In the genomic region with DNA sequence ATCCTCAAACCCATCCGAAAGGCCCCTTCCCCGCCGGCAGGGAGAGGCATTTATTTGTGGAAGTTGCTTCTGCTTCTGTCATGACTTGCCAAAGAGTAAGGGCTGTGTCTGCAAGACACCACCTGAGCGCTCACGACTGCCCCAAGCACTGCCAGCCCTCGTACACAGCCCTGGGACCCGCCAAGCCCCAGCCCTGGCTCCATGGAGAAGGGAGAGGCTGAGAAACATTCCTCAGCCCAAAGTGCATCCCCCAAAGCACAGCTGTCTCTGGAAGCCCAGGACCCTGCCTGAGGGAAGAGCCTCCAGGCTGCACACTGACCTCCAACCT, we compare ENCODE assay signal across 13 cellular contexts. TPM values are rescaled to one million over a fixed set of nuclear protein-coding genes. Genes with fewer than 3 reads are reported as not detected.
"Had no signal": no experiment of that assay in that cellular context is flagged by ENCODE, and none has a peak within 500 bp of the region (broad histone marks: within the 10 kb centered on the region; RNA-seq: fewer than 3 reads in every experiment).

No MANE protein-coding gene starts in this region.

- H3K27me3 ChIP-seq: breast epithelium, gastrocnemius medialis, left lung, stomach, testis, upper lobe of right lung had no signal

- H3K27ac Mint-ChIP-seq: activated CD4-positive, alpha-beta T cell treated with anti-CD3 and anti-CD28 coated beads, Interleukin-2, amount 10 ng/mL, durations not matched to agents 7 days and 5 days; activated T-helper 1 cell treated with anti-CD3 and anti-CD28 coated beads, Interleukin-12 subunit alpha, Interleukin-12 subunit beta, Interleukin-2, Interleukin-4 antibody, amounts not matched to agents 30 ng/mL and 10 ng/mL and 1 ng/mL, durations not matched to agents 14 hours and 24 hours and 36 hours; effector memory CD8-positive, alpha-beta T cell; natural killer cell; T-helper 2 cell treated with Interferon-gamma antibody and Interleukin-4, amounts not matched to agents 5 μg/mL and 100 μg/mL, for 36 hours had no signal

- H3K9me3 Mint-ChIP-seq: activated CD4-positive, alpha-beta T cell treated with anti-CD3 and anti-CD28 coated beads, Interleukin-2, amount 10 ng/mL, durations not matched to agents 7 days and 5 days; activated T-helper 1 cell treated with anti-CD3 and anti-CD28 coated beads, Interleukin-12 subunit alpha, Interleukin-12 subunit beta, Interleukin-2, Interleukin-4 antibody, amounts not matched to agents 30 ng/mL and 10 ng/mL and 1 ng/mL, durations not matched to agents 14 hours and 24 hours and 36 hours; effector memory CD8-positive, alpha-beta T cell; natural killer cell; T-helper 2 cell treated with Interferon-gamma antibody and Interleukin-4, amounts not matched to agents 5 μg/mL and 100 μg/mL, for 36 hours had no signal

- H3K27me3 Mint-ChIP-seq: activated CD4-positive, alpha-beta T cell treated with anti-CD3 and anti-CD28 coated beads, Interleukin-2, amount 10 ng/mL, durations not matched to agents 7 days and 5 days had no signal

- DNase-seq: upper lobe of right lung had no signal

- H3K9me3 ChIP-seq: breast epithelium, gastrocnemius medialis, left lung, stomach, testis, upper lobe of right lung had no signal

- H3K36me3 Mint-ChIP-seq: natural killer cell had no signal

- H3K27ac ChIP-seq: breast epithelium, gastrocnemius medialis, left lung, stomach, testis, upper lobe of right lung had no signal

- FAIRE-seq: small intestine had no signal

- H3K36me3 ChIP-seq: breast epithelium, gastrocnemius medialis, left lung, stomach, upper lobe of right lung had no signal

- H3K4me3 Mint-ChIP-seq: activated CD4-positive, alpha-beta T cell treated with anti-CD3 and anti-CD28 coated beads, Interleukin-2, amount 10 ng/mL, durations not matched to agents 7 days and 5 days; activated T-helper 1 cell treated with anti-CD3 and anti-CD28 coated beads, Interleukin-12 subunit alpha, Interleukin-12 subunit beta, Interleukin-2, Interleukin-4 antibody, amounts not matched to agents 30 ng/mL and 10 ng/mL and 1 ng/mL, durations not matched to agents 14 hours and 24 hours and 36 hours; effector memory CD8-positive, alpha-beta T cell; natural killer cell; T-helper 2 cell treated with Interferon-gamma antibody and Interleukin-4, amounts not matched to agents 5 μg/mL and 100 μg/mL, for 36 hours had no signal

- H3K4me3 ChIP-seq: breast epithelium, gastrocnemius medialis, left lung, stomach, testis, upper lobe of right lung had no signal

RNA-seq across cellular contexts. Expression of a gene that starts 33.8 kb away (rescaled TPM):
- total RNA-seq: dermis blood vessel endothelial cell had no signal
